In the genomic region with DNA sequence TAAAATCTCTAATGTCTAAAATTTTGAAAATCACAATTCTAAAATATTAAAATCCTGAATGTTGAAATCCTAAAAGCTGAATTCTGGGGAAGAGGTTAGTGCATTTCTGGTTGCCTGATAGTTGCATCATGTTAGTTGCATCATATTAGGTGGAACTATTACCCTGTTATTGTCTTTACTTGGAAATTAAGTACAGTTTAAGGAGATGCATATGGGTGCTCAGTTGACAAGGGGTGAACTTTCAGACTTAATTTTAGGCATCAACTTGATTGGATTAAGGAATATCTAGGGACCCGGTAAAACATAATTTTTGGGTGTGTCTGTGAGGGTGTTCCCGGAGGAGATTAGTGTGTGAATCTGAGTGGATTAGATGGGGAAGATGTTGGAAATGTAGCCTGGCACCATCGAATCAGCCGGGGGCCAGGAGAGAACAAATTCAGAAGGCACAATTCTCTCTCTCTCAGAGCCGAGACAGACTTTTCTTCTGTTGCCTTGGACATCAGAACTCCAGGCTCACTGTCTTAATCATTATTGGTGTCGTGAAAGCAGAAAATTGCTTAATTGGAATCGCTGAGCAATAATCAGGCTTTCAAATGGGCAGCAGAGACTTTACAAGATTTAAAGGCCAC, we compare ENCODE assay signal across 1 cellular context.
TF ChIP-seq lines count a peak whose summit lies in the region.

No MANE protein-coding gene starts in this region.

TF ChIP-seq in K562, 482 proteins besides CTCF, POLR2A, EP300 and RAD21 (continued from another document and continues in another):
- TF ChIP-seq, protein P1, sequence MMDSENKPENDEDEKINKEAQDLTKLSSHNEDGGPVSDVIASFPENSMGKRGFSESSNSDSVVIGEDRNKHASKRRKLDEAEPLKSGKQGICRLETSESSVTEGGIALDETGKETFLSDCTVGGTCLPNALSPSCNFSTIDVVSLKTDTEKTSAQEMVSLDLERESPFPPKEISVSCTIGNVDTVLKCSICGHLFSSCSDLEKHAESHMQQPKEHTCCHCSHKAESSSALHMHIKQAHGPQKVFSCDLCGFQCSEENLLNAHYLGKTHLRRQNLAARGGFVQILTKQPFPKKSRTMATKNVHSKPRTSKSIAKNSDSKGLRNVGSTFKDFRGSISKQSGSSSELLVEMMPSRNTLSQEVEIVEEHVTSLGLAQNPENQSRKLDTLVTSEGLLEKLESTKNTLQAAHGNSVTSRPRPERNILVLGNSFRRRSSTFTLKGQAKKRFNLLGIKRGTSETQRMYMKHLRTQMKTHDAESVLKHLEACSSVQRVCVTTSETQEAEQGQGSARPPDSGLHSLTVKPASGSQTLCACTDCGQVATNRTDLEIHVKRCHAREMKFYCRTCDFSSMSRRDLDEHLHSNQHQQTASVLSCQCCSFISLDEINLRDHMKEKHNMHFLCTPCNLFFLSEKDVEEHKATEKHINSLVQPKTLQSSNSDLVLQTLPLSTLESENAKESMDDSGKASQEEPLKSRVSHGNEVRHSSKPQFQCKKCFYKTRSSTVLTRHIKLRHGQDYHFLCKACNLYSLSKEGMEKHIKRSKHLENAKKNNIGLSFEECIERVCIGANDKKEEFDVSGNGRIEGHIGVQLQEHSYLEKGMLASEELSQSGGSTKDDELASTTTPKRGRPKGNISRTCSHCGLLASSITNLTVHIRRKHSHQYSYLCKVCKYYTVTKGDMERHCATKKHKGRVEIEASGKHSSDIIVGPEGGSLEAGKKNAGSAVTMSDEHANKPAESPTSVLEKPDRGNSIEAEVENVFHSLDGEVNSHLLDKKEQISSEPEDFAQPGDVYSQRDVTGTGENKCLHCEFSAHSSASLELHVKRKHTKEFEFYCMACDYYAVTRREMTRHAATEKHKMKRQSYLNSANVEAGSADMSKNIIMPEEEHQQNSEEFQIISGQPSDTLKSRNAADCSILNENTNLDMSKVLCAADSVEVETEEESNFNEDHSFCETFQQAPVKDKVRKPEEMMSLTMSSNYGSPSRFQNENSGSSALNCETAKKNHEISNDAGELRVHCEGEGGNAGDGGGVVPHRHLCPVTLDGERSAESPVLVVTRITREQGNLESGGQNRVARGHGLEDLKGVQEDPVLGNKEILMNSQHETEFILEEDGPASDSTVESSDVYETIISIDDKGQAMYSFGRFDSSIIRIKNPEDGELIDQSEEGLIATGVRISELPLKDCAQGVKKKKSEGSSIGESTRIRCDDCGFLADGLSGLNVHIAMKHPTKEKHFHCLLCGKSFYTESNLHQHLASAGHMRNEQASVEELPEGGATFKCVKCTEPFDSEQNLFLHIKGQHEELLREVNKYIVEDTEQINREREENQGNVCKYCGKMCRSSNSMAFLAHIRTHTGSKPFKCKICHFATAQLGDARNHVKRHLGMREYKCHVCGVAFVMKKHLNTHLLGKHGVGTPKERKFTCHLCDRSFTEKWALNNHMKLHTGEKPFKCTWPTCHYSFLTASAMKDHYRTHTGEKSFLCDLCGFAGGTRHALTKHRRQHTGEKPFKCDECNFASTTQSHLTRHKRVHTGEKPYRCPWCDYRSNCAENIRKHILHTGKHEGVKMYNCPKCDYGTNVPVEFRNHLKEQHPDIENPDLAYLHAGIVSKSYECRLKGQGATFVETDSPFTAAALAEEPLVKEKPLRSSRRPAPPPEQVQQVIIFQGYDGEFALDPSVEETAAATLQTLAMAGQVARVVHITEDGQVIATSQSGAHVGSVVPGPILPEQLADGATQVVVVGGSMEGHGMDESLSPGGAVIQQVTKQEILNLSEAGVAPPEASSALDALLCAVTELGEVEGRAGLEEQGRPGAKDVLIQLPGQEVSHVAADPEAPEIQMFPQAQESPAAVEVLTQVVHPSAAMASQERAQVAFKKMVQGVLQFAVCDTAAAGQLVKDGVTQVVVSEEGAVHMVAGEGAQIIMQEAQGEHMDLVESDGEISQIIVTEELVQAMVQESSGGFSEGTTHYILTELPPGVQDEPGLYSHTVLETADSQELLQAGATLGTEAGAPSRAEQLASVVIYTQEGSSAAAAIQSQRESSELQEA (IDR thresholded peaks at IDR 0.05; ENCODE audit: low read depth), result no peak
- TF ChIP-seq ZNF316 (IDR thresholded peaks at IDR 0.05) (no peak), YBX1 (IDR thresholded peaks at IDR 0.05) (no peak), NFIX (CRISPR knock-in tag; IDR thresholded peaks at IDR 0.05; ENCODE audit: low read depth) (no peak), FOXJ2 (tag; IDR thresholded peaks at IDR 0.05) (peak; percentile 82), SMC3 (conservative IDR thresholded peaks at IDR 0.05; ENCODE audit: insufficient read depth, low read depth, low read length) (no peak), PRMT5 (CRISPR knock-in tag; IDR thresholded peaks at IDR 0.05) (no peak), ZNF354B (CRISPR knock-in tag; IDR thresholded peaks at IDR 0.05) (peak; percentile 86), MED1 (CRISPR knock-in tag; IDR thresholded peaks at IDR 0.05; ENCODE audit: borderline replicate concordance) (no peak), CCNT2 (IDR thresholded peaks at IDR 0.05; ENCODE audit: borderline replicate concordance, extremely low read depth, insufficient read length, low read depth, low read length) (no peak), SMARCE1 (IDR thresholded peaks at IDR 0.05) (no peak), MEIS2 (IDR thresholded peaks at IDR 0.05; ENCODE audit: partially characterized antibody) (no peak), EHMT2 (IDR thresholded peaks at IDR 0.05) (no peak), MCM3 (IDR thresholded peaks at IDR 0.05) (no peak), KDM2B (CRISPR knock-in tag; IDR thresholded peaks at IDR 0.05) (no peak)
- TF ChIP-seq, protein P2, sequence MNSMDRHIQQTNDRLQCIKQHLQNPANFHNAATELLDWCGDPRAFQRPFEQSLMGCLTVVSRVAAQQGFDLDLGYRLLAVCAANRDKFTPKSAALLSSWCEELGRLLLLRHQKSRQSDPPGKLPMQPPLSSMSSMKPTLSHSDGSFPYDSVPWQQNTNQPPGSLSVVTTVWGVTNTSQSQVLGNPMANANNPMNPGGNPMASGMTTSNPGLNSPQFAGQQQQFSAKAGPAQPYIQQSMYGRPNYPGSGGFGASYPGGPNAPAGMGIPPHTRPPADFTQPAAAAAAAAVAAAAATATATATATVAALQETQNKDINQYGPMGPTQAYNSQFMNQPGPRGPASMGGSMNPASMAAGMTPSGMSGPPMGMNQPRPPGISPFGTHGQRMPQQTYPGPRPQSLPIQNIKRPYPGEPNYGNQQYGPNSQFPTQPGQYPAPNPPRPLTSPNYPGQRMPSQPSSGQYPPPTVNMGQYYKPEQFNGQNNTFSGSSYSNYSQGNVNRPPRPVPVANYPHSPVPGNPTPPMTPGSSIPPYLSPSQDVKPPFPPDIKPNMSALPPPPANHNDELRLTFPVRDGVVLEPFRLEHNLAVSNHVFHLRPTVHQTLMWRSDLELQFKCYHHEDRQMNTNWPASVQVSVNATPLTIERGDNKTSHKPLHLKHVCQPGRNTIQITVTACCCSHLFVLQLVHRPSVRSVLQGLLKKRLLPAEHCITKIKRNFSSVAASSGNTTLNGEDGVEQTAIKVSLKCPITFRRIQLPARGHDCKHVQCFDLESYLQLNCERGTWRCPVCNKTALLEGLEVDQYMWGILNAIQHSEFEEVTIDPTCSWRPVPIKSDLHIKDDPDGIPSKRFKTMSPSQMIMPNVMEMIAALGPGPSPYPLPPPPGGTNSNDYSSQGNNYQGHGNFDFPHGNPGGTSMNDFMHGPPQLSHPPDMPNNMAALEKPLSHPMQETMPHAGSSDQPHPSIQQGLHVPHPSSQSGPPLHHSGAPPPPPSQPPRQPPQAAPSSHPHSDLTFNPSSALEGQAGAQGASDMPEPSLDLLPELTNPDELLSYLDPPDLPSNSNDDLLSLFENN (IDR thresholded peaks at IDR 0.05; ENCODE audit: low read depth in 2 of 2, low read length in 2 of 2), result no peak
- TF ChIP-seq, protein P3, sequence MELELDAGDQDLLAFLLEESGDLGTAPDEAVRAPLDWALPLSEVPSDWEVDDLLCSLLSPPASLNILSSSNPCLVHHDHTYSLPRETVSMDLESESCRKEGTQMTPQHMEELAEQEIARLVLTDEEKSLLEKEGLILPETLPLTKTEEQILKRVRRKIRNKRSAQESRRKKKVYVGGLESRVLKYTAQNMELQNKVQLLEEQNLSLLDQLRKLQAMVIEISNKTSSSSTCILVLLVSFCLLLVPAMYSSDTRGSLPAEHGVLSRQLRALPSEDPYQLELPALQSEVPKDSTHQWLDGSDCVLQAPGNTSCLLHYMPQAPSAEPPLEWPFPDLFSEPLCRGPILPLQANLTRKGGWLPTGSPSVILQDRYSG (tag; conservative IDR thresholded peaks at IDR 0.05; ENCODE audit: low read depth), result peak; percentile 69; the same call in 1 of the 2 replicates
- TF ChIP-seq, protein P4, sequence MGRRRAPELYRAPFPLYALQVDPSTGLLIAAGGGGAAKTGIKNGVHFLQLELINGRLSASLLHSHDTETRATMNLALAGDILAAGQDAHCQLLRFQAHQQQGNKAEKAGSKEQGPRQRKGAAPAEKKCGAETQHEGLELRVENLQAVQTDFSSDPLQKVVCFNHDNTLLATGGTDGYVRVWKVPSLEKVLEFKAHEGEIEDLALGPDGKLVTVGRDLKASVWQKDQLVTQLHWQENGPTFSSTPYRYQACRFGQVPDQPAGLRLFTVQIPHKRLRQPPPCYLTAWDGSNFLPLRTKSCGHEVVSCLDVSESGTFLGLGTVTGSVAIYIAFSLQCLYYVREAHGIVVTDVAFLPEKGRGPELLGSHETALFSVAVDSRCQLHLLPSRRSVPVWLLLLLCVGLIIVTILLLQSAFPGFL (CRISPR knock-in tag; IDR thresholded peaks at IDR 0.05), result no peak
- TF ChIP-seq, protein P5, sequence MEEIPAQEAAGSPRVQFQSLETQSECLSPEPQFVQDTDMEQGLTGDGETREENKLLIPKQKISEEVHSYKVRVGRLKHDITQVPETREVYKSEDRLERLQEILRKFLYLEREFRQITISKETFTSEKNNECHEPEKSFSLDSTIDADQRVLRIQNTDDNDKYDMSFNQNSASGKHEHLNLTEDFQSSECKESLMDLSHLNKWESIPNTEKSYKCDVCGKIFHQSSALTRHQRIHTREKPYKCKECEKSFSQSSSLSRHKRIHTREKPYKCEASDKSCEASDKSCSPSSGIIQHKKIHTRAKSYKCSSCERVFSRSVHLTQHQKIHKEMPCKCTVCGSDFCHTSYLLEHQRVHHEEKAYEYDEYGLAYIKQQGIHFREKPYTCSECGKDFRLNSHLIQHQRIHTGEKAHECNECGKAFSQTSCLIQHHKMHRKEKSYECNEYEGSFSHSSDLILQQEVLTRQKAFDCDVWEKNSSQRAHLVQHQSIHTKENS (CRISPR knock-in tag; IDR thresholded peaks at IDR 0.05), result no peak
- TF ChIP-seq, protein P6, sequence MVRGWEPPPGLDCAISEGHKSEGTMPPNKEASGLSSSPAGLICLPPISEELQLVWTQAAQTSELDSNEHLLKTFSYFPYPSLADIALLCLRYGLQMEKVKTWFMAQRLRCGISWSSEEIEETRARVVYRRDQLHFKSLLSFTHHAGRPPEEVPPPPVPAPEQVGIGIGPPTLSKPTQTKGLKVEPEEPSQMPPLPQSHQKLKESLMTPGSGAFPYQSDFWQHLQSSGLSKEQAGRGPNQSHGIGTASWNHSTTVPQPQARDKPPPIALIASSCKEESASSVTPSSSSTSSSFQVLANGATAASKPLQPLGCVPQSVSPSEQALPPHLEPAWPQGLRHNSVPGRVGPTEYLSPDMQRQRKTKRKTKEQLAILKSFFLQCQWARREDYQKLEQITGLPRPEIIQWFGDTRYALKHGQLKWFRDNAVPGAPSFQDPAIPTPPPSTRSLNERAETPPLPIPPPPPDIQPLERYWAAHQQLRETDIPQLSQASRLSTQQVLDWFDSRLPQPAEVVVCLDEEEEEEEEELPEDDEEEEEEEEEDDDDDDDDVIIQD (CRISPR knock-in tag; IDR thresholded peaks at IDR 0.05), result peak; percentile 85; the same call in 1 of the 2 replicates
- TF ChIP-seq, protein P7, sequence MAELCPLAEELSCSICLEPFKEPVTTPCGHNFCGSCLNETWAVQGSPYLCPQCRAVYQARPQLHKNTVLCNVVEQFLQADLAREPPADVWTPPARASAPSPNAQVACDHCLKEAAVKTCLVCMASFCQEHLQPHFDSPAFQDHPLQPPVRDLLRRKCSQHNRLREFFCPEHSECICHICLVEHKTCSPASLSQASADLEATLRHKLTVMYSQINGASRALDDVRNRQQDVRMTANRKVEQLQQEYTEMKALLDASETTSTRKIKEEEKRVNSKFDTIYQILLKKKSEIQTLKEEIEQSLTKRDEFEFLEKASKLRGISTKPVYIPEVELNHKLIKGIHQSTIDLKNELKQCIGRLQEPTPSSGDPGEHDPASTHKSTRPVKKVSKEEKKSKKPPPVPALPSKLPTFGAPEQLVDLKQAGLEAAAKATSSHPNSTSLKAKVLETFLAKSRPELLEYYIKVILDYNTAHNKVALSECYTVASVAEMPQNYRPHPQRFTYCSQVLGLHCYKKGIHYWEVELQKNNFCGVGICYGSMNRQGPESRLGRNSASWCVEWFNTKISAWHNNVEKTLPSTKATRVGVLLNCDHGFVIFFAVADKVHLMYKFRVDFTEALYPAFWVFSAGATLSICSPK (IDR thresholded peaks at IDR 0.05; ENCODE audit: borderline replicate concordance), result no peak
- TF ChIP-seq, protein P8, sequence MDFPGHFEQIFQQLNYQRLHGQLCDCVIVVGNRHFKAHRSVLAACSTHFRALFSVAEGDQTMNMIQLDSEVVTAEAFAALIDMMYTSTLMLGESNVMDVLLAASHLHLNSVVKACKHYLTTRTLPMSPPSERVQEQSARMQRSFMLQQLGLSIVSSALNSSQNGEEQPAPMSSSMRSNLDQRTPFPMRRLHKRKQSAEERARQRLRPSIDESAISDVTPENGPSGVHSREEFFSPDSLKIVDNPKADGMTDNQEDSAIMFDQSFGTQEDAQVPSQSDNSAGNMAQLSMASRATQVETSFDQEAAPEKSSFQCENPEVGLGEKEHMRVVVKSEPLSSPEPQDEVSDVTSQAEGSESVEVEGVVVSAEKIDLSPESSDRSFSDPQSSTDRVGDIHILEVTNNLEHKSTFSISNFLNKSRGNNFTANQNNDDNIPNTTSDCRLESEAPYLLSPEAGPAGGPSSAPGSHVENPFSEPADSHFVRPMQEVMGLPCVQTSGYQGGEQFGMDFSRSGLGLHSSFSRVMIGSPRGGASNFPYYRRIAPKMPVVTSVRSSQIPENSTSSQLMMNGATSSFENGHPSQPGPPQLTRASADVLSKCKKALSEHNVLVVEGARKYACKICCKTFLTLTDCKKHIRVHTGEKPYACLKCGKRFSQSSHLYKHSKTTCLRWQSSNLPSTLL (IDR thresholded peaks at IDR 0.05), result no peak
- TF ChIP-seq, protein P9, sequence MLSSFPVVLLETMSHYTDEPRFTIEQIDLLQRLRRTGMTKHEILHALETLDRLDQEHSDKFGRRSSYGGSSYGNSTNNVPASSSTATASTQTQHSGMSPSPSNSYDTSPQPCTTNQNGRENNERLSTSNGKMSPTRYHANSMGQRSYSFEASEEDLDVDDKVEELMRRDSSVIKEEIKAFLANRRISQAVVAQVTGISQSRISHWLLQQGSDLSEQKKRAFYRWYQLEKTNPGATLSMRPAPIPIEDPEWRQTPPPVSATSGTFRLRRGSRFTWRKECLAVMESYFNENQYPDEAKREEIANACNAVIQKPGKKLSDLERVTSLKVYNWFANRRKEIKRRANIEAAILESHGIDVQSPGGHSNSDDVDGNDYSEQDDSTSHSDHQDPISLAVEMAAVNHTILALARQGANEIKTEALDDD (IDR thresholded peaks at IDR 0.05), result no peak
- TF ChIP-seq, protein P10, sequence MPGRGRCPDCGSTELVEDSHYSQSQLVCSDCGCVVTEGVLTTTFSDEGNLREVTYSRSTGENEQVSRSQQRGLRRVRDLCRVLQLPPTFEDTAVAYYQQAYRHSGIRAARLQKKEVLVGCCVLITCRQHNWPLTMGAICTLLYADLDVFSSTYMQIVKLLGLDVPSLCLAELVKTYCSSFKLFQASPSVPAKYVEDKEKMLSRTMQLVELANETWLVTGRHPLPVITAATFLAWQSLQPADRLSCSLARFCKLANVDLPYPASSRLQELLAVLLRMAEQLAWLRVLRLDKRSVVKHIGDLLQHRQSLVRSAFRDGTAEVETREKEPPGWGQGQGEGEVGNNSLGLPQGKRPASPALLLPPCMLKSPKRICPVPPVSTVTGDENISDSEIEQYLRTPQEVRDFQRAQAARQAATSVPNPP (IDR thresholded peaks at IDR 0.05; ENCODE audit: borderline replicate concordance, insufficient read depth, insufficient read length), result no peak
